Comparison of ENCODE assay signal across 1 cellular context in the genomic region with DNA sequence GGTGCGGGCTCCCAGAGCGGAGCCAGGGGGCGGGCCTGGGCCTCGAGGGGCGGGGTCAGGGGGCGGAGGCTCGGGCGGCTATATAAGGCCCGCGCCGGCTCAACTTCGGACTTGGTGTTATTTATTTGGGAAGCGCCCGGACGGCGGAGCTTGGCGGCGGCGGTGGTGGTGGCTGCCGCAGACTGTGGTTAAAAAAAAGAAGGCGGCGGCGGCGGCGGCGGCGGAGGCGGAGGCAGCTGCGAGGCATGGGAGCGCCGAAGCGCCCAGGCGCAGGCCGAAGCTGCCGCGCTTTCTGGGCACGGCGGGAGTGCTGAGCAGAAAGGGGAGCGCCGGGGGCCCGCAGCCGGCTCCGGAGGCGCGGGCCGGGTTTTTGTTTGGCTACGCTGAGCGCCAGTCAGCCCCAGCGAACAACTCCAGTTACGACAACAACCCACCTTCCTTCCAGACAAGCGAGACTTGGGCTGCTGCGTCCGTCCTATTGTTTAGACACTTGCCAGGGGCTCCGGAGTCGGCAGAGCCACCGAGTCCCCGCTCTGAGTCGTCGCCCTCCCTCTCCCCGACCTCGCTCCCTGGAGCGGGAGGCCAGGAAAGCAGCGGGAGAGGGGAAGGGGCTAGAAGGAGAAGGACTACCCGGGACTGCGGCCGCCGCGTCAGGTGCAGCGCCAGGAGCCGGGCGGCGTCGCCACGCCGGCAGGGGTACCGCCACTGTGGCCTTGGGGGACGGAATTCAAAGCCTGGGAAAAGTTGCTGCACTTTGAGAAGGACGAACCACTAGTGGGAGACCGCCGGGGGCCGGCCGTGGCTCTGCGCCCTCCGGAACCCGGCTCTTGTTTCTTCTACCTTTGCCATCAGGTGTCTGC.
TF ChIP-seq lines count a peak whose summit lies in the region.

A gene with protein sequence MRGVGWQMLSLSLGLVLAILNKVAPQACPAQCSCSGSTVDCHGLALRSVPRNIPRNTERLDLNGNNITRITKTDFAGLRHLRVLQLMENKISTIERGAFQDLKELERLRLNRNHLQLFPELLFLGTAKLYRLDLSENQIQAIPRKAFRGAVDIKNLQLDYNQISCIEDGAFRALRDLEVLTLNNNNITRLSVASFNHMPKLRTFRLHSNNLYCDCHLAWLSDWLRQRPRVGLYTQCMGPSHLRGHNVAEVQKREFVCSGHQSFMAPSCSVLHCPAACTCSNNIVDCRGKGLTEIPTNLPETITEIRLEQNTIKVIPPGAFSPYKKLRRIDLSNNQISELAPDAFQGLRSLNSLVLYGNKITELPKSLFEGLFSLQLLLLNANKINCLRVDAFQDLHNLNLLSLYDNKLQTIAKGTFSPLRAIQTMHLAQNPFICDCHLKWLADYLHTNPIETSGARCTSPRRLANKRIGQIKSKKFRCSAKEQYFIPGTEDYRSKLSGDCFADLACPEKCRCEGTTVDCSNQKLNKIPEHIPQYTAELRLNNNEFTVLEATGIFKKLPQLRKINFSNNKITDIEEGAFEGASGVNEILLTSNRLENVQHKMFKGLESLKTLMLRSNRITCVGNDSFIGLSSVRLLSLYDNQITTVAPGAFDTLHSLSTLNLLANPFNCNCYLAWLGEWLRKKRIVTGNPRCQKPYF (N-terminal part only) (plus strand): TSS at position 110 of the 860 bp plus-strand sequence. CDS start 1,911 bp downstream, outside the sequence.

TF ChIP-seq in WTC11, 78 proteins besides CTCF, POLR2A, EP300 and RAD21 (continued from another document):
- TF ChIP-seq, protein P1, sequence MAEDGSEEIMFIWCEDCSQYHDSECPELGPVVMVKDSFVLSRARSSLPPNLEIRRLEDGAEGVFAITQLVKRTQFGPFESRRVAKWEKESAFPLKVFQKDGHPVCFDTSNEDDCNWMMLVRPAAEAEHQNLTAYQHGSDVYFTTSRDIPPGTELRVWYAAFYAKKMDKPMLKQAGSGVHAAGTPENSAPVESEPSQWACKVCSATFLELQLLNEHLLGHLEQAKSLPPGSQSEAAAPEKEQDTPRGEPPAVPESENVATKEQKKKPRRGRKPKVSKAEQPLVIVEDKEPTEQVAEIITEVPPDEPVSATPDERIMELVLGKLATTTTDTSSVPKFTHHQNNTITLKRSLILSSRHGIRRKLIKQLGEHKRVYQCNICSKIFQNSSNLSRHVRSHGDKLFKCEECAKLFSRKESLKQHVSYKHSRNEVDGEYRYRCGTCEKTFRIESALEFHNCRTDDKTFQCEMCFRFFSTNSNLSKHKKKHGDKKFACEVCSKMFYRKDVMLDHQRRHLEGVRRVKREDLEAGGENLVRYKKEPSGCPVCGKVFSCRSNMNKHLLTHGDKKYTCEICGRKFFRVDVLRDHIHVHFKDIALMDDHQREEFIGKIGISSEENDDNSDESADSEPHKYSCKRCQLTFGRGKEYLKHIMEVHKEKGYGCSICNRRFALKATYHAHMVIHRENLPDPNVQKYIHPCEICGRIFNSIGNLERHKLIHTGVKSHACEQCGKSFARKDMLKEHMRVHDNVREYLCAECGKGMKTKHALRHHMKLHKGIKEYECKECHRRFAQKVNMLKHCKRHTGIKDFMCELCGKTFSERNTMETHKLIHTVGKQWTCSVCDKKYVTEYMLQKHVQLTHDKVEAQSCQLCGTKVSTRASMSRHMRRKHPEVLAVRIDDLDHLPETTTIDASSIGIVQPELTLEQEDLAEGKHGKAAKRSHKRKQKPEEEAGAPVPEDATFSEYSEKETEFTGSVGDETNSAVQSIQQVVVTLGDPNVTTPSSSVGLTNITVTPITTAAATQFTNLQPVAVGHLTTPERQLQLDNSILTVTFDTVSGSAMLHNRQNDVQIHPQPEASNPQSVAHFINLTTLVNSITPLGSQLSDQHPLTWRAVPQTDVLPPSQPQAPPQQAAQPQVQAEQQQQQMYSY (CRISPR knock-in tag; IDR thresholded peaks at IDR 0.05) = peak; percentile 63
- TF ChIP-seq, protein P2, sequence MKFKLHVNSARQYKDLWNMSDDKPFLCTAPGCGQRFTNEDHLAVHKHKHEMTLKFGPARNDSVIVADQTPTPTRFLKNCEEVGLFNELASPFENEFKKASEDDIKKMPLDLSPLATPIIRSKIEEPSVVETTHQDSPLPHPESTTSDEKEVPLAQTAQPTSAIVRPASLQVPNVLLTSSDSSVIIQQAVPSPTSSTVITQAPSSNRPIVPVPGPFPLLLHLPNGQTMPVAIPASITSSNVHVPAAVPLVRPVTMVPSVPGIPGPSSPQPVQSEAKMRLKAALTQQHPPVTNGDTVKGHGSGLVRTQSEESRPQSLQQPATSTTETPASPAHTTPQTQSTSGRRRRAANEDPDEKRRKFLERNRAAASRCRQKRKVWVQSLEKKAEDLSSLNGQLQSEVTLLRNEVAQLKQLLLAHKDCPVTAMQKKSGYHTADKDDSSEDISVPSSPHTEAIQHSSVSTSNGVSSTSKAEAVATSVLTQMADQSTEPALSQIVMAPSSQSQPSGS (CRISPR knock-in tag; IDR thresholded peaks at IDR 0.05; ENCODE audit: borderline replicate concordance, low read depth) = no peak
- TF ChIP-seq, protein P3, sequence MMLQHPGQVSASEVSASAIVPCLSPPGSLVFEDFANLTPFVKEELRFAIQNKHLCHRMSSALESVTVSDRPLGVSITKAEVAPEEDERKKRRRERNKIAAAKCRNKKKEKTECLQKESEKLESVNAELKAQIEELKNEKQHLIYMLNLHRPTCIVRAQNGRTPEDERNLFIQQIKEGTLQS (CRISPR knock-in tag; conservative IDR thresholded peaks at IDR 0.05) = no peak
- TF ChIP-seq FOXK1 (CRISPR knock-in tag; IDR thresholded peaks at IDR 0.05) = peak; percentile 16; the same call in 1 of the 2 replicates
- TF ChIP-seq TEAD4 (CRISPR knock-in tag; IDR thresholded peaks at IDR 0.05) = no peak
- TF ChIP-seq TEAD1 (CRISPR knock-in tag; IDR thresholded peaks at IDR 0.05) = peak; percentile 11; the same call in 1 of the 2 replicates
- no peak for TF ChIP-seq FOXP1 (CRISPR knock-in tag; IDR thresholded peaks at IDR 0.05; ENCODE audit: borderline replicate concordance)
- 0 out of 2 replicates have a peak, but pooled peaks have one; percentile 15 for TF ChIP-seq ZNF317 (CRISPR knock-in tag; IDR thresholded peaks at IDR 0.05; ENCODE audit: borderline replicate concordance, low read depth)
- TF ChIP-seq OVOL2 (CRISPR knock-in tag; IDR thresholded peaks at IDR 0.05; ENCODE audit: borderline replicate concordance) = no peak
- TF ChIP-seq, protein P4, sequence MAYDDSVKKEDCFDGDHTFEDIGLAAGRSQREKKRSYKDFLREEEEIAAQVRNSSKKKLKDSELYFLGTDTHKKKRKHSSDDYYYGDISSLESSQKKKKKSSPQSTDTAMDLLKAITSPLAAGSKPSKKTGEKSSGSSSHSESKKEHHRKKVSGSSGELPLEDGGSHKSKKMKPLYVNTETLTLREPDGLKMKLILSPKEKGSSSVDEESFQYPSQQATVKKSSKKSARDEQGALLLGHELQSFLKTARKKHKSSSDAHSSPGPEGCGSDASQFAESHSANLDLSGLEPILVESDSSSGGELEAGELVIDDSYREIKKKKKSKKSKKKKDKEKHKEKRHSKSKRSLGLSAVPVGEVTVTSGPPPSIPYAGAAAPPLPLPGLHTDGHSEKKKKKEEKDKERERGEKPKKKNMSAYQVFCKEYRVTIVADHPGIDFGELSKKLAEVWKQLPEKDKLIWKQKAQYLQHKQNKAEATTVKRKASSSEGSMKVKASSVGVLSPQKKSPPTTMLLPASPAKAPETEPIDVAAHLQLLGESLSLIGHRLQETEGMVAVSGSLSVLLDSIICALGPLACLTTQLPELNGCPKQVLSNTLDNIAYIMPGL (CRISPR knock-in tag; IDR thresholded peaks at IDR 0.05) = peak; percentile 70; the same call in 1 of the 2 replicates
- TF ChIP-seq, protein P5, sequence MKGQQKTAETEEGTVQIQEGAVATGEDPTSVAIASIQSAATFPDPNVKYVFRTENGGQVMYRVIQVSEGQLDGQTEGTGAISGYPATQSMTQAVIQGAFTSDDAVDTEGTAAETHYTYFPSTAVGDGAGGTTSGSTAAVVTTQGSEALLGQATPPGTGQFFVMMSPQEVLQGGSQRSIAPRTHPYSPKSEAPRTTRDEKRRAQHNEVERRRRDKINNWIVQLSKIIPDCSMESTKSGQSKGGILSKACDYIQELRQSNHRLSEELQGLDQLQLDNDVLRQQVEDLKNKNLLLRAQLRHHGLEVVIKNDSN (CRISPR knock-in tag; IDR thresholded peaks at IDR 0.05) = no peak
